In genomic region chr14:69069020-69069421, GRCh38 we compare ENCODE assay signal across 10 cellular contexts.
DNase-seq lines count a peak whose midpoint lies in the region; ATAC-seq and TF ChIP-seq lines count a peak whose summit lies in the region.
"Had no signal": no experiment of that assay in that cellular context is flagged by ENCODE, and none has a peak within 500 bp of the region (broad histone marks: within the 10 kb centered on the region; RNA-seq: fewer than 3 reads in every experiment).

No MANE protein-coding gene starts in this region.

- peaks cover 31% of the 10 kb centered on the region for H3K4me1 Mint-ChIP-seq in activated CD4-positive, alpha-beta memory T cell treated with anti-CD3 and anti-CD28 coated beads for 36 hours (ENCODE audit: low read depth)
- peaks cover 13% of the 10 kb centered on the region for H3K4me1 Mint-ChIP-seq in activated CD4-positive, alpha-beta memory T cell treated with anti-CD3 and anti-CD28 coated beads, Interleukin-2, amount 10 ng/mL, durations not matched to agents 7 days and 5 days

- no CpG with 5 or more reads among the region's 1 CpG for WGBS in neuronal stem cell (ENCODE audit: extremely low coverage in 2 of 2, insufficient read length in 2 of 2, insufficient replicate concordance in 1 of 2), 2 donors

- H3K4me3 Mint-ChIP-seq in activated CD4-positive, alpha-beta memory T cell treated with anti-CD3 and anti-CD28 coated beads for 36 hours = no peak overlapping the region
- H3K4me3 Mint-ChIP-seq in activated CD4-positive, alpha-beta memory T cell treated with anti-CD3 and anti-CD28 coated beads, Interleukin-2, amount 10 ng/mL, durations not matched to agents 7 days and 5 days = no peak overlapping the region

- H3K4me2 ChIP-seq in neuronal stem cell (ENCODE audit: insufficient read depth, low read length, poor library complexity, severe bottlenecking) = no peak overlapping the region

- H3K4me1 ChIP-seq in neuronal stem cell (ENCODE audit: control insufficient read depth in 2 of 2, insufficient read depth in 1 of 2, low read depth in 1 of 2, low read length in 2 of 2) (peaks cover 0 to 2% of the 10 kb centered on the region in 2 donors), upper lobe of right lung (no peaks in the 10 kb centered on the region)

- H2AK5ac ChIP-seq in neuronal stem cell (ENCODE audit: low read depth, low read length) = no peak overlapping the region

- H3K27me3 ChIP-seq in neuronal stem cell (ENCODE audit: control insufficient read depth in 3 of 3, insufficient read depth in 3 of 3, low read depth in 1 of 3, low read length in 3 of 3) (no peaks in the 10 kb centered on the region), upper lobe of right lung (no peaks in the 10 kb centered on the region)

- no peaks in the 10 kb centered on the region for H3K27me3 Mint-ChIP-seq in activated CD4-positive, alpha-beta memory T cell treated with anti-CD3 and anti-CD28 coated beads for 36 hours
- no peaks in the 10 kb centered on the region for H3K27me3 Mint-ChIP-seq in activated CD4-positive, alpha-beta memory T cell treated with anti-CD3 and anti-CD28 coated beads, Interleukin-2, amount 10 ng/mL, durations not matched to agents 7 days and 5 days

- no peaks in the 10 kb centered on the region for H3K9me3 ChIP-seq in neuronal stem cell (replicated peaks in 1 of 2; ENCODE audit: control insufficient read depth in 2 of 2, insufficient read depth in 1 of 2, low read depth in 1 of 2, low read length in 2 of 2)
- H3K9me3 ChIP-seq in upper lobe of right lung = no peaks in the 10 kb centered on the region

- no peak overlapping the region for H4K91ac ChIP-seq in neuronal stem cell (ENCODE audit: low read depth, low read length, poor library complexity)

- no peaks in the 10 kb centered on the region for H3K9me3 Mint-ChIP-seq in activated CD4-positive, alpha-beta memory T cell treated with anti-CD3 and anti-CD28 coated beads for 36 hours
- no peaks in the 10 kb centered on the region for H3K9me3 Mint-ChIP-seq in activated CD4-positive, alpha-beta memory T cell treated with anti-CD3 and anti-CD28 coated beads, Interleukin-2, amount 10 ng/mL, durations not matched to agents 7 days and 5 days

- no peak for TF ChIP-seq CTCF in upper lobe of right lung (IDR thresholded peaks at IDR 0.05)

- H3K27ac ChIP-seq in neuronal stem cell (replicated peaks; ENCODE audit: low read length) (no peak overlapping the region), upper lobe of right lung (no peak overlapping the region)

- no peak overlapping the region for H3K4ac ChIP-seq in neuronal stem cell (ENCODE audit: low read length)

- H3K36me3 ChIP-seq in neuronal stem cell (replicated peaks in 1 of 2; ENCODE audit: control insufficient read depth in 2 of 2, insufficient read depth in 2 of 2, low read length in 2 of 2) (peaks cover 2 to 79% of the 10 kb centered on the region in 2 donors), upper lobe of right lung (peaks cover 41% of the 10 kb centered on the region)

- no peak overlapping the region for H2BK120ac ChIP-seq in neuronal stem cell (ENCODE audit: low read depth, low read length)

- H2AFZ ChIP-seq in neuronal stem cell (ENCODE audit: low read length) = no peak overlapping the region

- POLR2A ChIA-PET in activated CD4-positive, alpha-beta memory T cell treated with anti-CD3 and anti-CD28 coated beads for 36 hours (lab: Charles Lee) = interaction anchor here (0.6 kb wide), 1 partner anchor 94 kb away, joined by 3 read pairs; no protein-coding TSS in a partner anchor
- POLR2A ChIA-PET in activated CD4-positive, alpha-beta memory T cell treated with anti-CD3 and anti-CD28 coated beads, Interleukin-2, amount 10 ng/mL, durations not matched to agents 7 days and 5 days (lab: Charles Lee) = no interaction called here

- intact Hi-C loops in activated CD4-positive, alpha-beta memory T cell treated with anti-CD3 and anti-CD28 coated beads for 36 hours (cut with micrococcal nuclease) = no loop called here
- intact Hi-C loops in upper lobe of right lung (cut with DNase I) = no loop called here

- ATAC-seq in SK-N-SH treated with all-trans-retinoic acid at 6 μM for 48 hours = peak; percentile 44
- no peak for ATAC-seq in upper lobe of right lung

- no peak for DNase-seq in activated CD4-positive, alpha-beta memory T cell treated with anti-CD3 and anti-CD28 coated beads for 36 hours
- DNase-seq in activated CD4-positive, alpha-beta memory T cell treated with anti-CD3 and anti-CD28 coated beads, Interleukin-2, amount 10 ng/mL, durations not matched to agents 7 days and 5 days = no peak
- peak; percentile 80 for DNase-seq in fibroblast of the conjunctiva (ENCODE audit: low read depth)
- DNase-seq in stromal cell of bone marrow (ENCODE audit: low read depth) = peak; percentile 71
- DNase-seq in neuronal stem cell (ENCODE audit: low spot score) = no peak
- DNase-seq in upper lobe of right lung = no peak
- no peak for DNase-seq in DMS 273 treated with DMSO at 0.1 percent for 48 hours (lab: John Stamatoyannopoulos, UW)
- DNase-seq: activated naive CD4-positive, alpha-beta T cell treated with Interleukin-2 at 50 U/mL for 16 hours; posterior cingulate gyrus had no signal

- no peak overlapping the region for H3K9ac ChIP-seq in neuronal stem cell (ENCODE audit: low read depth, low read length, poor library complexity)

- H3K23ac ChIP-seq in neuronal stem cell (ENCODE audit: low read depth, low read length, poor library complexity) = no peak overlapping the region

- CTCF ChIA-PET in activated CD4-positive, alpha-beta memory T cell treated with anti-CD3 and anti-CD28 coated beads for 36 hours (lab: Charles Lee) = interaction anchor here (1.6 kb wide), 1 partner anchor 60 kb away, joined by 5 read pairs; no protein-coding TSS in a partner anchor
- CTCF ChIA-PET in activated CD4-positive, alpha-beta memory T cell treated with anti-CD3 and anti-CD28 coated beads, Interleukin-2, amount 10 ng/mL, durations not matched to agents 7 days and 5 days (lab: Charles Lee) = no interaction called here

- H3K79me1 ChIP-seq in neuronal stem cell (ENCODE audit: low read depth, low read length) = no peaks in the 10 kb centered on the region

- H3K4me3 ChIP-seq in neuronal stem cell (ENCODE audit: low read length in 2 of 2) (no peak overlapping the region), upper lobe of right lung (no peak overlapping the region)

- H2BK15ac ChIP-seq in neuronal stem cell (ENCODE audit: low read length) = no peak overlapping the region

- no peak overlapping the region for H3K18ac ChIP-seq in neuronal stem cell (ENCODE audit: low read length)

- no peak overlapping the region for H2BK5ac ChIP-seq in neuronal stem cell (ENCODE audit: low read length)

- H3K14ac ChIP-seq in neuronal stem cell (ENCODE audit: low read length) = no peak overlapping the region

- H2BK12ac ChIP-seq in neuronal stem cell (ENCODE audit: low read length) = no peak overlapping the region

- H4K8ac ChIP-seq in neuronal stem cell (ENCODE audit: low read depth, low read length) = no peak overlapping the region

- peaks cover 21% of the 10 kb centered on the region for H3K36me3 Mint-ChIP-seq in activated CD4-positive, alpha-beta memory T cell treated with anti-CD3 and anti-CD28 coated beads for 36 hours
- H3K36me3 Mint-ChIP-seq in activated CD4-positive, alpha-beta memory T cell treated with anti-CD3 and anti-CD28 coated beads, Interleukin-2, amount 10 ng/mL, durations not matched to agents 7 days and 5 days (ENCODE audit: low read depth) = peaks cover 29% of the 10 kb centered on the region

- peak overlapping the region; percentile 43 for H3K27ac Mint-ChIP-seq in activated CD4-positive, alpha-beta memory T cell treated with anti-CD3 and anti-CD28 coated beads for 36 hours
- H3K27ac Mint-ChIP-seq in activated CD4-positive, alpha-beta memory T cell treated with anti-CD3 and anti-CD28 coated beads, Interleukin-2, amount 10 ng/mL, durations not matched to agents 7 days and 5 days = no peak overlapping the region

TF ChIP-seq in SK-N-SH treated with all-trans-retinoic acid at 6 μM for 48 hours, 23 proteins besides CTCF, POLR2A, EP300 and RAD21:
- TF ChIP-seq TCF4 (CRISPR knock-in tag; IDR thresholded peaks at IDR 0.05; ENCODE audit: borderline replicate concordance) = 0 out of 2 replicates have a peak, but pooled peaks have one; percentile 13
- TF ChIP-seq CREB5 (CRISPR knock-in tag; IDR thresholded peaks at IDR 0.05; ENCODE audit: low read depth) = no peak

Comparison
In these comparisons a context has a peak if more than half of its experiments do, and no peak if none do; other contexts are left out.
1. DNase-seq: peak in fibroblast of the conjunctiva (single experiment) and stromal cell of bone marrow (single experiment); none in activated CD4-positive, alpha-beta memory T cell treated with anti-CD3 and anti-CD28 coated beads for 36 hours (single experiment), activated CD4-positive, alpha-beta memory T cell treated with anti-CD3 and anti-CD28 coated beads, Interleukin-2, amount 10 ng/mL, durations not matched to agents 7 days and 5 days (single experiment), neuronal stem cell (single experiment), upper lobe of right lung (single experiment) and DMS 273 treated with DMSO at 0.1 percent for 48 hours (single experiment).